1 cellular context compared by ENCODE assay signal in the genomic region with DNA sequence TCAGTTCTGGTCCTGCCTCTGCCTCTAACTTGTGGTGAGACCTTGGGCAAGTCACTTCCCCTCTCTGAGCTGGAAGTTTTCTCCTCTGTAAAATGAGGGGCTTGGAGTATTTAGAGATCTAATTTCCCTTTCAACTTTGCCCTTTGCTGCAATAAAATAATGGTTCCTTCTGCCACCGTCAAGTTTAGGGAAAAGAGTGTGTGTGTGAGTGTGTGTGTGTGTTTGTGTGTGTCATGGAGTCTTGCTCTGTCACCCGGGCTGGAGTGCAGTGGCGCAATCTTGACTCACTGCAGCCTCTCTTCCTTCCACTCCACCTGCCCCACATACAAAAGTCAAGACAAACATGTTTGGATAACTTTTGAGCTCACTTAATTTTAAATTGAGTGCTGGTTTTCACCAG.
TF ChIP-seq lines count a peak whose summit lies in the region.

No MANE protein-coding gene starts in this region.

TF ChIP-seq in HepG2, 621 proteins besides CTCF, POLR2A, EP300 and RAD21 (continued from another document):
- TF ChIP-seq, protein P1, sequence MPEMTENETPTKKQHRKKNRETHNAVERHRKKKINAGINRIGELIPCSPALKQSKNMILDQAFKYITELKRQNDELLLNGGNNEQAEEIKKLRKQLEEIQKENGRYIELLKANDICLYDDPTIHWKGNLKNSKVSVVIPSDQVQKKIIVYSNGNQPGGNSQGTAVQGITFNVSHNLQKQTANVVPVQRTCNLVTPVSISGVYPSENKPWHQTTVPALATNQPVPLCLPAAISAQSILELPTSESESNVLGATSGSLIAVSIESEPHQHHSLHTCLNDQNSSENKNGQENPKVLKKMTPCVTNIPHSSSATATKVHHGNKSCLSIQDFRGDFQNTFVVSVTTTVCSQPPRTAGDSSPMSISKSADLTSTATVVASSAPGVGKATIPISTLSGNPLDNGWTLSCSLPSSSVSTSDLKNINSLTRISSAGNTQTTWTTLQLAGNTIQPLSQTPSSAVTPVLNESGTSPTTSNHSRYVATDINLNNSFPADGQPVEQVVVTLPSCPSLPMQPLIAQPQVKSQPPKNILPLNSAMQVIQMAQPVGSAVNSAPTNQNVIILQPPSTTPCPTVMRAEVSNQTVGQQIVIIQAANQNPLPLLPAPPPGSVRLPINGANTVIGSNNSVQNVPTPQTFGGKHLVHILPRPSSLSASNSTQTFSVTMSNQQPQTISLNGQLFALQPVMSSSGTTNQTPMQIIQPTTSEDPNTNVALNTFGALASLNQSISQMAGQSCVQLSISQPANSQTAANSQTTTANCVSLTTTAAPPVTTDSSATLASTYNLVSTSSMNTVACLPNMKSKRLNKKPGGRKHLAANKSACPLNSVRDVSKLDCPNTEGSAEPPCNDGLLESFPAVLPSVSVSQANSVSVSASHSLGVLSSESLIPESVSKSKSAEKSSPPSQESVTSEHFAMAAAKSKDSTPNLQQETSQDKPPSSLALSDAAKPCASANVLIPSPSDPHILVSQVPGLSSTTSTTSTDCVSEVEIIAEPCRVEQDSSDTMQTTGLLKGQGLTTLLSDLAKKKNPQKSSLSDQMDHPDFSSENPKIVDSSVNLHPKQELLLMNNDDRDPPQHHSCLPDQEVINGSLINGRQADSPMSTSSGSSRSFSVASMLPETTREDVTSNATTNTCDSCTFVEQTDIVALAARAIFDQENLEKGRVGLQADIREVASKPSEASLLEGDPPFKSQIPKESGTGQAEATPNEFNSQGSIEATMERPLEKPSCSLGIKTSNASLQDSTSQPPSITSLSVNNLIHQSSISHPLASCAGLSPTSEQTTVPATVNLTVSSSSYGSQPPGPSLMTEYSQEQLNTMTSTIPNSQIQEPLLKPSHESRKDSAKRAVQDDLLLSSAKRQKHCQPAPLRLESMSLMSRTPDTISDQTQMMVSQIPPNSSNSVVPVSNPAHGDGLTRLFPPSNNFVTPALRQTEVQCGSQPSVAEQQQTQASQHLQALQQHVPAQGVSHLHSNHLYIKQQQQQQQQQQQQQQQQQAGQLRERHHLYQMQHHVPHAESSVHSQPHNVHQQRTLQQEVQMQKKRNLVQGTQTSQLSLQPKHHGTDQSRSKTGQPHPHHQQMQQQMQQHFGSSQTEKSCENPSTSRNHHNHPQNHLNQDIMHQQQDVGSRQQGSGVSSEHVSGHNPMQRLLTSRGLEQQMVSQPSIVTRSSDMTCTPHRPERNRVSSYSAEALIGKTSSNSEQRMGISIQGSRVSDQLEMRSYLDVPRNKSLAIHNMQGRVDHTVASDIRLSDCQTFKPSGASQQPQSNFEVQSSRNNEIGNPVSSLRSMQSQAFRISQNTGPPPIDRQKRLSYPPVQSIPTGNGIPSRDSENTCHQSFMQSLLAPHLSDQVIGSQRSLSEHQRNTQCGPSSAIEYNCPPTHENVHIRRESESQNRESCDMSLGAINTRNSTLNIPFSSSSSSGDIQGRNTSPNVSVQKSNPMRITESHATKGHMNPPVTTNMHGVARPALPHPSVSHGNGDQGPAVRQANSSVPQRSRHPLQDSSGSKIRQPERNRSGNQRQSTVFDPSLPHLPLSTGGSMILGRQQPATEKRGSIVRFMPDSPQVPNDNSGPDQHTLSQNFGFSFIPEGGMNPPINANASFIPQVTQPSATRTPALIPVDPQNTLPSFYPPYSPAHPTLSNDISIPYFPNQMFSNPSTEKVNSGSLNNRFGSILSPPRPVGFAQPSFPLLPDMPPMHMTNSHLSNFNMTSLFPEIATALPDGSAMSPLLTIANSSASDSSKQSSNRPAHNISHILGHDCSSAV (CRISPR knock-in tag; IDR thresholded peaks at IDR 0.05; ENCODE audit: borderline replicate concordance): no peak
- TF ChIP-seq NAIF1 (CRISPR knock-in tag; IDR thresholded peaks at IDR 0.05; ENCODE audit: borderline replicate concordance): no peak
- TF ChIP-seq HMGXB3 (CRISPR knock-in tag; IDR thresholded peaks at IDR 0.05; ENCODE audit: borderline replicate concordance): no peak
- TF ChIP-seq ZKSCAN5 (CRISPR knock-in tag; IDR thresholded peaks at IDR 0.05): no peak
- TF ChIP-seq SAFB2 (CRISPR knock-in tag; IDR thresholded peaks at IDR 0.05; ENCODE audit: borderline replicate concordance, low read depth): no peak
- peak; percentile 62; the same call in 1 of the 2 replicates for TF ChIP-seq SKIL (CRISPR knock-in tag; IDR thresholded peaks at IDR 0.05; ENCODE audit: borderline replicate concordance)
- peak; percentile 58 for TF ChIP-seq MED1 (CRISPR knock-in tag; IDR thresholded peaks at IDR 0.05)
- TF ChIP-seq, protein P2, sequence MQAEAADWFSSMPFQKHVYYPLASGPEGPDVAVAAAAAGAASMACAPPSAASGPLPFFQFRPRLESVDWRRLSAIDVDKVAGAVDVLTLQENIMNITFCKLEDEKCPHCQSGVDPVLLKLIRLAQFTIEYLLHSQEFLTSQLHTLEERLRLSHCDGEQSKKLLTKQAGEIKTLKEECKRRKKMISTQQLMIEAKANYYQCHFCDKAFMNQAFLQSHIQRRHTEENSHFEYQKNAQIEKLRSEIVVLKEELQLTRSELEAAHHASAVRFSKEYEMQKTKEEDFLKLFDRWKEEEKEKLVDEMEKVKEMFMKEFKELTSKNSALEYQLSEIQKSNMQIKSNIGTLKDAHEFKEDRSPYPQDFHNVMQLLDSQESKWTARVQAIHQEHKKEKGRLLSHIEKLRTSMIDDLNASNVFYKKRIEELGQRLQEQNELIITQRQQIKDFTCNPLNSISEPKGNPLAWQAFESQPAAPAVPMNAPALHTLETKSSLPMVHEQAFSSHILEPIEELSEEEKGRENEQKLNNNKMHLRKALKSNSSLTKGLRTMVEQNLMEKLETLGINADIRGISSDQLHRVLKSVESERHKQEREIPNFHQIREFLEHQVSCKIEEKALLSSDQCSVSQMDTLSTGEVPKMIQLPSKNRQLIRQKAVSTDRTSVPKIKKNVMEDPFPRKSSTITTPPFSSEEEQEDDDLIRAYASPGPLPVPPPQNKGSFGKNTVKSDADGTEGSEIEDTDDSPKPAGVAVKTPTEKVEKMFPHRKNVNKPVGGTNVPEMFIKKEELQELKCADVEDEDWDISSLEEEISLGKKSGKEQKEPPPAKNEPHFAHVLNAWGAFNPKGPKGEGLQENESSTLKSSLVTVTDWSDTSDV (CRISPR knock-in tag; IDR thresholded peaks at IDR 0.05): no peak
- TF ChIP-seq MATR3 (CRISPR knock-in tag; IDR thresholded peaks at IDR 0.05): no peak
- no peak for TF ChIP-seq ZNF136 (CRISPR knock-in tag; IDR thresholded peaks at IDR 0.05; ENCODE audit: low read depth)
- TF ChIP-seq, protein P3, sequence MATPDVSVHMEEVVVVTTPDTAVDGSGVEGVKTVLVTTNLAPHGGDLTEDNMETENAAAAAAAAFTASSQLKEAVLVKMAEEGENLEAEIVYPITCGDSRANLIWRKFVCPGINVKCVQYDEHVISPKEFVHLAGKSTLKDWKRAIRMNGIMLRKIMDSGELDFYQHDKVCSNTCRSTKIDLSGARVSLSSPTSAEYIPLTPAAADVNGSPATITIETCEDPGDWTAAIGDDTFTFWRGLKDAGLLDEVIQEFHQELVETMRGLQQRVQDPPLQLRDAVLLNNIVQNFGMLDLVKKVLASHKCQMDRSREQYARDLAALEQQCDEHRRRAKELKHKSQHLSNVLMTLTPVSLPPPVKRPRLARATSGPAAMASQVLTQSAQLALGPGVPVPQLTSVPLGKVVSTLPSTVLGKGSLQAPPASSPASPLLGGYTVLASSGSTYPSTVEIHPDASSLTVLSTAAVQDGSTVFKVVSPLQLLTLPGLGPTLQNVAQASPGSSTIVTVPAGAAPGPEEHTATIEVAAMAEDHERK (CRISPR knock-in tag; IDR thresholded peaks at IDR 0.05; ENCODE audit: low read depth): no peak
- TF ChIP-seq, protein P4, sequence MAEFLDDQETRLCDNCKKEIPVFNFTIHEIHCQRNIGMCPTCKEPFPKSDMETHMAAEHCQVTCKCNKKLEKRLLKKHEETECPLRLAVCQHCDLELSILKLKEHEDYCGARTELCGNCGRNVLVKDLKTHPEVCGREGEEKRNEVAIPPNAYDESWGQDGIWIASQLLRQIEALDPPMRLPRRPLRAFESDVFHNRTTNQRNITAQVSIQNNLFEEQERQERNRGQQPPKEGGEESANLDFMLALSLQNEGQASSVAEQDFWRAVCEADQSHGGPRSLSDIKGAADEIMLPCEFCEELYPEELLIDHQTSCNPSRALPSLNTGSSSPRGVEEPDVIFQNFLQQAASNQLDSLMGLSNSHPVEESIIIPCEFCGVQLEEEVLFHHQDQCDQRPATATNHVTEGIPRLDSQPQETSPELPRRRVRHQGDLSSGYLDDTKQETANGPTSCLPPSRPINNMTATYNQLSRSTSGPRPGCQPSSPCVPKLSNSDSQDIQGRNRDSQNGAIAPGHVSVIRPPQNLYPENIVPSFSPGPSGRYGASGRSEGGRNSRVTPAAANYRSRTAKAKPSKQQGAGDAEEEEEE (CRISPR knock-in tag; IDR thresholded peaks at IDR 0.05; ENCODE audit: borderline replicate concordance): 0 out of 2 replicates have a peak, but pooled peaks have one; percentile 1
- TF ChIP-seq THAP11 (CRISPR knock-in tag; IDR thresholded peaks at IDR 0.05): no peak
- TF ChIP-seq, protein P5, sequence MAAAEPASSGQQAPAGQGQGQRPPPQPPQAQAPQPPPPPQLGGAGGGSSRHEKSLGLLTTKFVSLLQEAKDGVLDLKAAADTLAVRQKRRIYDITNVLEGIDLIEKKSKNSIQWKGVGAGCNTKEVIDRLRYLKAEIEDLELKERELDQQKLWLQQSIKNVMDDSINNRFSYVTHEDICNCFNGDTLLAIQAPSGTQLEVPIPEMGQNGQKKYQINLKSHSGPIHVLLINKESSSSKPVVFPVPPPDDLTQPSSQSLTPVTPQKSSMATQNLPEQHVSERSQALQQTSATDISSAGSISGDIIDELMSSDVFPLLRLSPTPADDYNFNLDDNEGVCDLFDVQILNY (CRISPR knock-in tag; conservative IDR thresholded peaks at IDR 0.05): no peak
- TF ChIP-seq ZNF205 (CRISPR knock-in tag; IDR thresholded peaks at IDR 0.05): no peak
- TF ChIP-seq ZNF781 (CRISPR knock-in tag; IDR thresholded peaks at IDR 0.05; ENCODE audit: borderline replicate concordance, not compliant biosample characterization): no peak
- TF ChIP-seq ZNF780A (CRISPR knock-in tag; IDR thresholded peaks at IDR 0.05): 0 out of 2 replicates have a peak, but pooled peaks have one; percentile 36
- no peak for TF ChIP-seq ZZZ3 (CRISPR knock-in tag; IDR thresholded peaks at IDR 0.05; ENCODE audit: borderline replicate concordance)
